1 cellular context compared by ENCODE assay signal in the genomic region with DNA sequence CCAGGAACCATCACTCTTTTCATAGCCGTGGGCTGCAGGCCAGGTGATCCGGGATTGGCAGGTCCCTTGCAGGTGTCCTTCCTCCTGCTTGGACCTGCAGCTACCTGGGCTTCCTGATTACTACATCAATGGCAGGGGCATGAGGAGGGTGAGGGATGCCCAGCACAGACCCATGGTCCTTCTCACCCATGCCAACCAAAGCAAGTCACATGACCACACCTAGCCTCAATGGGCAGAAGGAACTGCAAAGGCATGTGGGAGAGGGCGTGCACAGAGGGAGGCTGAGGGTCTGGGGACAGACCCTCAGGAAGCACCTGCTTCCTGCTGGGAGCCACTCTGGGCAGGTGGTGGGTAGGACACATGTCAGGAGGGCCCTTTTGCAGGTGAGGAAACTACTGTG.
TF ChIP-seq lines count a peak whose summit lies in the region.

No MANE protein-coding gene starts in this region.

TF ChIP-seq in K562, 482 proteins besides CTCF, POLR2A, EP300 and RAD21 (continued from another document):
- TF ChIP-seq, protein P1, sequence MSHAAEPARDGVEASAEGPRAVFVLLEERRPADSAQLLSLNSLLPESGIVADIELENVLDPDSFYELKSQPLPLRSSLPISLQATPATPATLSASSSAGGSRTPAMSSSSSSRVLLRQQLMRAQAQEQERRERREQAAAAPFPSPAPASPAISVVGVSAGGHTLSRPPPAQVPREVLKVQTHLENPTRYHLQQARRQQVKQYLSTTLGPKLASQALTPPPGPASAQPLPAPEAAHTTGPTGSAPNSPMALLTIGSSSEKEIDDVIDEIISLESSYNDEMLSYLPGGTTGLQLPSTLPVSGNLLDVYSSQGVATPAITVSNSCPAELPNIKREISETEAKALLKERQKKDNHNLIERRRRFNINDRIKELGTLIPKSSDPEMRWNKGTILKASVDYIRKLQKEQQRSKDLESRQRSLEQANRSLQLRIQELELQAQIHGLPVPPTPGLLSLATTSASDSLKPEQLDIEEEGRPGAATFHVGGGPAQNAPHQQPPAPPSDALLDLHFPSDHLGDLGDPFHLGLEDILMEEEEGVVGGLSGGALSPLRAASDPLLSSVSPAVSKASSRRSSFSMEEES (CRISPR knock-in tag; IDR thresholded peaks at IDR 0.05), result peak; percentile 67
